Comparison of ENCODE assay signal across 13 cellular contexts in the genomic region with DNA sequence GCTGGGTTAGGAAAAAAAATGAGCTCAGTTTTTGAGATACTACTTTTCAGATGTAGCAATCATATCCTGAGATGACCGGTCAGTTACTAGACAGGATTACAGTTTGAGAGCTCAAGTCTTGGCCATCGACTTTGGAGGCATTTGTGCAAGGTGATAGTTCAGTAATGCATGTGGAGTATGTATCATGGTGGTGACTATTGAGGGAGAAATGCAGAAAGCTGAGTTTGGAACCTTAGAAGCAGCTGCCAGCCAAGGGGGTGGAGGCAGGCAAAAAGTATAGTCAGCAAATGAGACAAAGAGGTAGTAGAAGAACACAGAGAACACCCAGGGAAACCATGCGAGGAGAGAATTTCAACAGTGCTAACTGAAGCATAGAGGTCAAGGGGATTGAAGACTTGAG. TPM values are rescaled to one million over a fixed set of nuclear protein-coding genes. Genes with fewer than 3 reads are reported as not detected.
A peak's percentile ranks its signal among the peaks of the same experiment; 100 is the strongest.
DNase-seq lines count a peak whose midpoint lies in the region; ATAC-seq, FAIRE-seq and TF ChIP-seq lines count a peak whose summit lies in the region.
"Had no signal": no experiment of that assay in that cellular context is flagged by ENCODE, and none has a peak within 500 bp of the region (broad histone marks: within the 10 kb centered on the region; RNA-seq: fewer than 3 reads in every experiment).

No MANE protein-coding gene starts in this region.

- DNase-seq in HK-2 (ENCODE audit: unreplicated experiment) (peak; percentile 75), kidney (no peak)
- DNase-seq: activated CD4-positive, alpha-beta T cell treated with anti-CD3 and anti-CD28 coated beads for 1 hour; activated T-cell treated with anti-CD3 and anti-CD28 coated beads, Interleukin-2, amount 50 U/mL, for 1 hour; naive B cell; stimulated activated naive CD8-positive, alpha-beta T cell treated with anti-CD3 and anti-CD28 coated beads, Interleukin-15, Interleukin-2, amounts not matched to agents 100 U/mL and 50 U/mL, for 24 hours had no signal

- H3K27me3 Mint-ChIP-seq in brain, result no peaks in the 10 kb centered on the region
- H3K27me3 Mint-ChIP-seq in stimulated activated memory B cell treated with anti-CD40 and anti-IgM and Interleukin-4, amounts not matched to agents 10 μg/mL and 1 μg/mL and 100 μg/mL, for 72 hours, result peaks cover under 1% of the 10 kb centered on the region

- H3K4me1 ChIP-seq in kidney (ENCODE audit: control insufficient read depth in 1 of 2, insufficient read depth in 1 of 2, low read depth in 1 of 2, low read length in 2 of 2), result peaks cover 0 to 9% of the 10 kb centered on the region in 2 donors
- peaks cover 0 to 21% (median 13%) of the 10 kb centered on the region in 5 donors for H3K4me1 ChIP-seq in subcutaneous abdominal adipose tissue (ENCODE audit: control insufficient read depth in 5 of 5, insufficient read depth in 5 of 5, low read length in 5 of 5)
- H3K4me1 ChIP-seq: right atrium auricular region had no signal

- H3K4me3 ChIP-seq in kidney (ENCODE audit: low read length in 2 of 2) (no peak overlapping the region), subcutaneous abdominal adipose tissue (ENCODE audit: low read depth in 1 of 5, low read length in 5 of 5) (no peak overlapping the region)
- H3K4me3 ChIP-seq: right atrium auricular region had no signal

- H3K4me1 Mint-ChIP-seq in brain, result peaks cover 37% of the 10 kb centered on the region
- no peaks in the 10 kb centered on the region for H3K4me1 Mint-ChIP-seq in stimulated activated memory B cell treated with anti-CD40 and anti-IgM and Interleukin-4, amounts not matched to agents 10 μg/mL and 1 μg/mL and 100 μg/mL, for 72 hours
- H3K4me1 Mint-ChIP-seq: naive B cell had no signal

- TF ChIP-seq CTCF in brain (conservative IDR thresholded peaks at IDR 0.05), result no peak
- TF ChIP-seq CTCF in kidney (IDR thresholded peaks at IDR 0.05; ENCODE audit: borderline replicate concordance, extremely low read depth, insufficient read depth), result no peak

- intact Hi-C loops in kidney (cut with DNase I), result no loop called here

- H3K36me3 Mint-ChIP-seq in brain, result no peaks in the 10 kb centered on the region
- H3K36me3 Mint-ChIP-seq in stimulated activated memory B cell treated with anti-CD40 and anti-IgM and Interleukin-4, amounts not matched to agents 10 μg/mL and 1 μg/mL and 100 μg/mL, for 72 hours, result no peaks in the 10 kb centered on the region
- H3K36me3 Mint-ChIP-seq: naive B cell had no signal

- H3K27ac ChIP-seq in kidney (ENCODE audit: low read depth in 2 of 2, low read length in 2 of 2) (peak overlapping the region; percentile 54 to 56), subcutaneous abdominal adipose tissue (ENCODE audit: low read depth, low read length) (peak overlapping the region; percentile 86)
- H3K27ac ChIP-seq: right atrium auricular region had no signal

- H3K9me3 ChIP-seq in kidney (ENCODE audit: control insufficient read depth in 1 of 2, low read length in 2 of 2), result no peaks in the 10 kb centered on the region
- H3K9me3 ChIP-seq in subcutaneous abdominal adipose tissue (ENCODE audit: control insufficient read depth in 5 of 5, low read length in 5 of 5), result no peaks in the 10 kb centered on the region
- H3K9me3 ChIP-seq: right atrium auricular region had no signal

- peak overlapping the region in 3 of 5 experiments; percentile 13 to 59 (median 24) for H3K27ac Mint-ChIP-seq in brain
- H3K27ac Mint-ChIP-seq in stimulated activated memory B cell treated with anti-CD40 and anti-IgM and Interleukin-4, amounts not matched to agents 10 μg/mL and 1 μg/mL and 100 μg/mL, for 72 hours, result no peak overlapping the region

- H3K9ac ChIP-seq in kidney (ENCODE audit: low read length in 2 of 2) (no peak overlapping the region), subcutaneous abdominal adipose tissue (ENCODE audit: low read length in 5 of 5) (no peak overlapping the region)

- no peak for FAIRE-seq in kidney (lab: Jason Lieb, UNC)
- FAIRE-seq: keratinocyte had no signal

- H3K27me3 ChIP-seq in subcutaneous abdominal adipose tissue (ENCODE audit: control insufficient read depth in 5 of 5, insufficient read depth in 4 of 5, low read length in 5 of 5), result peaks cover 0 to 3% (median 0%) of the 10 kb centered on the region in 5 donors
- H3K27me3 ChIP-seq: right atrium auricular region had no signal

- ATAC-seq in GM18502 (IDR thresholded peaks at IDR 0.05; ENCODE audit: poor library complexity, unreplicated experiment), result no peak
- no peak for ATAC-seq in stimulated activated memory B cell treated with anti-CD40 and anti-IgM and Interleukin-4, amounts not matched to agents 10 μg/mL and 1 μg/mL and 100 μg/mL, for 72 hours
- no peak for ATAC-seq in SK-N-SH treated with all-trans-retinoic acid at 6 μM for 48 hours
- ATAC-seq: stimulated activated naive CD8-positive, alpha-beta T cell treated with anti-CD3 and anti-CD28 coated beads, Interleukin-15, Interleukin-2, amounts not matched to agents 100 U/mL and 50 U/mL, for 24 hours had no signal

- H3K4me3 Mint-ChIP-seq in brain, result no peak overlapping the region
- no peak overlapping the region for H3K4me3 Mint-ChIP-seq in stimulated activated memory B cell treated with anti-CD40 and anti-IgM and Interleukin-4, amounts not matched to agents 10 μg/mL and 1 μg/mL and 100 μg/mL, for 72 hours
- H3K4me3 Mint-ChIP-seq: naive B cell had no signal

- H3K9me3 Mint-ChIP-seq in brain, result no peaks in the 10 kb centered on the region
- no peaks in the 10 kb centered on the region for H3K9me3 Mint-ChIP-seq in stimulated activated memory B cell treated with anti-CD40 and anti-IgM and Interleukin-4, amounts not matched to agents 10 μg/mL and 1 μg/mL and 100 μg/mL, for 72 hours
- H3K9me3 Mint-ChIP-seq: naive B cell had no signal

- H3K36me3 ChIP-seq in kidney (ENCODE audit: control insufficient read depth in 1 of 2, insufficient read depth in 2 of 2, low read length in 2 of 2) (no peaks in the 10 kb centered on the region), subcutaneous abdominal adipose tissue (ENCODE audit: control insufficient read depth in 5 of 5, insufficient read depth in 5 of 5, low read length in 5 of 5) (no peaks in the 10 kb centered on the region)
- H3K36me3 ChIP-seq: right atrium auricular region had no signal

TF ChIP-seq in SK-N-SH treated with all-trans-retinoic acid at 6 μM for 48 hours, 23 proteins besides CTCF, POLR2A, EP300 and RAD21:
- TF ChIP-seq ZFP30 (CRISPR knock-in tag; IDR thresholded peaks at IDR 0.05), result no peak
- TF ChIP-seq SNAI2 (CRISPR knock-in tag; IDR thresholded peaks at IDR 0.05), result no peak
- no peak for TF ChIP-seq BACH2 (CRISPR knock-in tag; IDR thresholded peaks at IDR 0.05; ENCODE audit: borderline replicate concordance)
- no peak for TF ChIP-seq TCF4 (CRISPR knock-in tag; IDR thresholded peaks at IDR 0.05; ENCODE audit: borderline replicate concordance)

RNA-seq across cellular contexts. Expression of gene SLC4A4, which starts 48.7 kb away (rescaled TPM):
- polyA plus RNA-seq in brain (ENCODE audit: insufficient read depth, low read depth, low replicate concordance), result 7.5 TPM
- total RNA-seq in kidney, result 37.1 TPM
- 56.5 TPM for polyA plus RNA-seq in kidney (ENCODE audit: insufficient read depth, low read depth, low replicate concordance)
